8 cellular contexts compared by ENCODE assay signal in the genomic region with DNA sequence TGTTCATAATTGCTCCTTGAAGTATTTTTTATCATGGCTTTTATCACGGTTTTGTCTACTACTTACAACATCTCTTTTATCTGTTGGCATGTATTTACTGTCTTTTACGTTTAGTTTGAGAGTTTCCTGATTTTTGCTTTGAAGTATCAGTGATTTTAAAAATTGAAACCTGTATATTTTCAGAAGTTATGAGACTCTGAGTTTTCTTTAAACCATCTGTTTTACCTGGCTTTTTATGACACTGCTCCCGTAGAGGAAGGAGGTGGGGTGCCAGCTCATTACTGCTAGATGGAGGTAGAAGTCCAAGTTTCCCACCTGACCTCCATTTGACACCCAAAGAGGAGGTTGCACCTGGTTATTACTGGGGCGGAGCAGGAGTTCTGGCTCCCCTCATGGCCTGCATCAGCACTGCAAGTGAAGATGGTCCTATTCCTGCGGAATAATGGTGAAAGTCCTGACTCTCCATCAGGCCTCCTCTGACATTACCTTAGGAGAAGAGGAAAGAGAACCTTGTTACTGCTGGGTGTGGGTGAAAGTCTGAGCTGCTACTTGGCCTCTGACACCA. TPM values are rescaled to one million over a fixed set of nuclear protein-coding genes. Genes with fewer than 3 reads are reported as not detected.
A peak's percentile ranks its signal among the peaks of the same experiment; 100 is the strongest.
DNase-seq lines count a peak whose midpoint lies in the region; ATAC-seq, FAIRE-seq and TF ChIP-seq lines count a peak whose summit lies in the region.

No MANE protein-coding gene starts in this region.

- CTCF ChIA-PET in A549 (lab: Yijun Ruan, JAX) = interaction anchor here (0.6 to 2.0 kb wide), 3 partner anchors 10 to 69 kb away, joined by 3 to 6 read pairs (median 4); a partner anchor contains a TSS
- CTCF ChIA-PET in T-cell (lab: Charles Lee) = interaction anchor here (0.6 to 2.5 kb wide), 10 partner anchors 10 to 502 kb away, joined by 3 to 17 read pairs (median 3); a partner anchor contains a TSS

- no peak for TF ChIP-seq EP300 in A549 (IDR thresholded peaks at IDR 0.05)

- H3K4me1 ChIP-seq in A549 = no peaks in the 10 kb centered on the region

- H3K4me3 ChIP-seq in A549 (no peak overlapping the region), epithelial cell of proximal tubule (ENCODE audit: low read depth, low read length) (no peak overlapping the region)

- H3K27ac Mint-ChIP-seq in T-cell = peak overlapping the region; percentile 88 to 91

- ATAC-seq in A549 (peak; percentile 89 to 95), GM18868 (IDR thresholded peaks at IDR 0.05; ENCODE audit: unreplicated experiment) (peak; percentile 71), T-cell (replicated peaks in 1 of 4) (peak; percentile 73 to 83 (median 76))

- no peak for TF ChIP-seq CTCF in A549 (IDR thresholded peaks at IDR 0.05)
- peak; percentile 59 for TF ChIP-seq CTCF in epithelial cell of proximal tubule (conservative IDR thresholded peaks at IDR 0.05; ENCODE audit: low read depth, low read length)

- WGBS in A549 (ENCODE audit: missing lambda C conversion rate) = 52% methylated on average over 5 of the region's 5 CpGs

- FAIRE-seq in A549 (lab: Jason Lieb, UNC) (no peak), H54 (lab: Jason Lieb, UNC) (no peak)

- TF ChIP-seq POLR2A in A549 (IDR thresholded peaks at IDR 0.05; ENCODE audit: low read length) (no peak), H54 (IDR thresholded peaks at IDR 0.05; ENCODE audit: low read depth, low read length) (no peak)

- DNase-seq in A549 (ENCODE audit: low read depth in 1 of 2, low spot score in 1 of 2) (peak; percentile 11 to 48), T-cell (peak in 26 of 34 experiments; percentile 5 to 42 (median 16)), epithelial cell of proximal tubule (ENCODE audit: low read depth) (no peak), AML-193 (lab: John Stamatoyannopoulos, UW) (no peak), H54 (ENCODE audit: insufficient read length, low spot score) (no peak), anterior cingulate cortex (lab: John Stamatoyannopoulos, UW) (no peak), superior temporal gyrus (ENCODE audit: extremely low spot score) (no peak)

- POLR2A ChIA-PET in A549 (lab: Yijun Ruan, JAX) (no interaction called here), T-cell (lab: Charles Lee) (interaction anchor here (0.6 to 0.8 kb wide), 2 partner anchors 9 to 196 kb away, joined by 6 to 8 read pairs; no protein-coding TSS in a partner anchor)

- no peak overlapping the region for H3K4me2 ChIP-seq in A549

- H3K4me1 Mint-ChIP-seq in T-cell = peaks cover 29 to 33% (median 32%) of the 10 kb centered on the region in 3 donors

- 0 out of 5 replicates have a peak, but pooled peaks of 1 of the 2 experiments have one; percentile 21 for TF ChIP-seq RAD21 in A549 (conservative IDR thresholded peaks at IDR 0.05 in 1 of 2, IDR thresholded peaks at IDR 0.05 in 1 of 2)

- H3K36me3 Mint-ChIP-seq in T-cell = no peaks in the 10 kb centered on the region

- no peaks in the 10 kb centered on the region for H3K9me3 Mint-ChIP-seq in T-cell

- H3K4me3 Mint-ChIP-seq in T-cell = peak overlapping the region; percentile 46 to 50 (median 49)

- no peaks in the 10 kb centered on the region for H3K9me3 ChIP-seq in A549

- no peak overlapping the region for H3K27ac ChIP-seq in A549

- no peaks in the 10 kb centered on the region for H3K27me3 Mint-ChIP-seq in T-cell

TF ChIP-seq in A549, 52 proteins besides CTCF, POLR2A, EP300 and RAD21:
- TF ChIP-seq MAZ (IDR thresholded peaks at IDR 0.05; ENCODE audit: borderline replicate concordance, low read depth, low read length) (no peak), EHMT2 (IDR thresholded peaks at IDR 0.05; ENCODE audit: low read depth) (no peak), CHD2 (IDR thresholded peaks at IDR 0.05; ENCODE audit: low read length, partially characterized antibody) (no peak), HDAC2 (IDR thresholded peaks at IDR 0.05) (no peak), FOSB (CRISPR knock-in tag; IDR thresholded peaks at IDR 0.05) (no peak), EHF (CRISPR knock-in tag; IDR thresholded peaks at IDR 0.05) (no peak), ZNF302 (CRISPR knock-in tag; IDR thresholded peaks at IDR 0.05) (no peak)
- TF ChIP-seq, protein P1, sequence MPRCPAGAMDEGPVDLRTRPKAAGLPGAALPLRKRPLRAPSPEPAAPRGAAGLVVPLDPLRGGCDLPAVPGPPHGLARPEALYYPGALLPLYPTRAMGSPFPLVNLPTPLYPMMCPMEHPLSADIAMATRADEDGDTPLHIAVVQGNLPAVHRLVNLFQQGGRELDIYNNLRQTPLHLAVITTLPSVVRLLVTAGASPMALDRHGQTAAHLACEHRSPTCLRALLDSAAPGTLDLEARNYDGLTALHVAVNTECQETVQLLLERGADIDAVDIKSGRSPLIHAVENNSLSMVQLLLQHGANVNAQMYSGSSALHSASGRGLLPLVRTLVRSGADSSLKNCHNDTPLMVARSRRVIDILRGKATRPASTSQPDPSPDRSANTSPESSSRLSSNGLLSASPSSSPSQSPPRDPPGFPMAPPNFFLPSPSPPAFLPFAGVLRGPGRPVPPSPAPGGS (IDR thresholded peaks at IDR 0.05) = no peak

RNA-seq across cellular contexts. Expression of a gene that starts 10.0 kb away (rescaled TPM):
- polyA plus RNA-seq in A549 (2011; rRNA removed) = 37.5 and 47.9 TPM in 2 replicates
- 11.8 and 13.2 TPM in 2 replicates for polyA plus RNA-seq in A549 (2012; cell fraction: cytosol; rRNA removed)
- 11.0 and 17.3 TPM in 2 replicates for polyA plus RNA-seq in A549 (2012; cell fraction: nucleus; rRNA removed)
- 21.7 to 25.3 TPM (median 22.6 TPM) in 3 replicates for polyA plus RNA-seq in A549 (2017; fragmentation: RNase III; extraction: RNeasy Plus Mini Kit Qiagen cat#74134 plus additional on column Dnase treatment)
- 26.5 and 30.3 TPM in 2 replicates for polyA minus RNA-seq in A549 (2011; rRNA and poly(A)+ RNA removed)
- 10 to 100 TPM; 62.0 to 71.9 (median 67.5) TPM for total RNA-seq in T-cell
- total RNA-seq in epithelial cell of proximal tubule = 22.3 and 30.5 TPM in 2 replicates

Comparison
In these comparisons a context has a peak if more than half of its experiments do, and no peak if none do; other contexts are left out.
1. DNase-seq: peak in A549 (2 of 2) and T-cell (26 of 34); none in epithelial cell of proximal tubule (single experiment), AML-193 (0 of 2), H54 (single experiment), anterior cingulate cortex (0 of 58) and superior temporal gyrus (single experiment).
2. Peak in every context shown above with its lines, with median percentiles within 50 percentile points of each other: ATAC-seq.